Comparison of ENCODE assay signal across 17 cellular contexts in genomic region chr10:122854648-122855047, GRCh38. TPM values are rescaled to one million over a fixed set of nuclear protein-coding genes. Genes with fewer than 3 reads are reported as not detected.
DNase-seq lines count a peak whose midpoint lies in the region; ATAC-seq, FAIRE-seq and TF ChIP-seq lines count a peak whose summit lies in the region.
"Had no signal": no experiment of that assay in that cellular context is flagged by ENCODE, and none has a peak within 500 bp of the region (broad histone marks: within the 10 kb centered on the region; RNA-seq: fewer than 3 reads in every experiment).

No MANE protein-coding gene starts in this region.

- no peak for TF ChIP-seq CTCF in bronchial epithelial cell (IDR thresholded peaks at IDR 0.05; ENCODE audit: insufficient read depth, low read length, severe bottlenecking)

- no peaks in the 10 kb centered on the region for H3K9me3 Mint-ChIP-seq in stimulated activated naive B cell treated with anti-CD40 and anti-IgM and Interleukin-4, amounts not matched to agents 10 μg/mL and 1 μg/mL and 100 μg/mL, for 72 hours

- H3K4me1 ChIP-seq in BLaER1 (peaks cover 80% of the 10 kb centered on the region), mesodermal cell (ENCODE audit: control insufficient read depth, insufficient read depth, low read length, poor library complexity, severe bottlenecking) (peaks cover 36% of the 10 kb centered on the region)
- H3K4me1 ChIP-seq: Caco-2, psoas muscle, stomach had no signal

- H3K36me3 ChIP-seq in BLaER1 (no peaks in the 10 kb centered on the region), bronchial epithelial cell (ENCODE audit: control insufficient read depth, insufficient read depth, low read length) (no peaks in the 10 kb centered on the region), mesodermal cell (ENCODE audit: control insufficient read depth, insufficient read depth, low read length) (no peaks in the 10 kb centered on the region)

- H3K27me3 ChIP-seq in BLaER1 (no peaks in the 10 kb centered on the region), bronchial epithelial cell (ENCODE audit: control insufficient read depth, insufficient read depth, low read length) (no peaks in the 10 kb centered on the region)
- H3K27me3 ChIP-seq: stomach had no signal

- no peak overlapping the region for H3K9ac ChIP-seq in BLaER1

- H3K4me1 Mint-ChIP-seq in stimulated activated naive B cell treated with anti-CD40 and anti-IgM and Interleukin-4, amounts not matched to agents 10 μg/mL and 1 μg/mL and 100 μg/mL, for 72 hours = peaks cover 6 to 16% of the 10 kb centered on the region in 2 donors

- ATAC-seq in GM19395 (IDR thresholded peaks at IDR 0.05; ENCODE audit: unreplicated experiment) = no peak
- ATAC-seq in stimulated activated naive B cell treated with anti-CD40 and anti-IgM and Interleukin-4, amounts not matched to agents 10 μg/mL and 1 μg/mL and 100 μg/mL, for 72 hours (replicated peaks) = no peak
- ATAC-seq: psoas muscle had no signal

- DNase-seq in M059J (ENCODE audit: low read depth) (peak; percentile 91), bronchial epithelial cell (ENCODE audit: low read depth) (peak; percentile 86), NCI-H2029 (lab: John Stamatoyannopoulos, UW) (no peak), pons (ENCODE audit: low spot score) (no peak)
- no peak for DNase-seq in stimulated activated naive B cell treated with anti-CD40 and anti-IgM and Interleukin-4, amounts not matched to agents 10 μg/mL and 1 μg/mL and 100 μg/mL, for 72 hours
- DNase-seq: Caco-2; NCI-H524 treated with DMSO at 0.1 percent for 48 hours; psoas muscle; stimulated activated CD4-positive, alpha-beta T cell treated with anti-CD3 and anti-CD28 coated beads, Interleukin-4, amount 100 ng/mL, for 4 hours; stomach had no signal

- peak overlapping the region; percentile 48; the same call in 1 of the 2 replicates for H3K4me2 ChIP-seq in BLaER1

- 76 to 91% methylated on average over 3 to 4 of the region's 5 CpGs for WGBS in mesodermal cell (ENCODE audit: insufficient coverage in 2 of 2), 2 experiments

- peak overlapping the region; percentile 45; the same call in 1 of the 2 replicates for H3K27ac ChIP-seq in BLaER1
- peak overlapping the region; percentile 42 for H3K27ac ChIP-seq in mesodermal cell (ENCODE audit: low read depth, low read length, severe bottlenecking)
- H3K27ac ChIP-seq: psoas muscle, SK-N-MC, stomach had no signal

- peak; percentile 89 for FAIRE-seq in bronchial epithelial cell (lab: Jason Lieb, UNC)
- FAIRE-seq: GM12891 had no signal

- no peak overlapping the region for H3K27ac Mint-ChIP-seq in stimulated activated naive B cell treated with anti-CD40 and anti-IgM and Interleukin-4, amounts not matched to agents 10 μg/mL and 1 μg/mL and 100 μg/mL, for 72 hours

- H3K36me3 Mint-ChIP-seq in stimulated activated naive B cell treated with anti-CD40 and anti-IgM and Interleukin-4, amounts not matched to agents 10 μg/mL and 1 μg/mL and 100 μg/mL, for 72 hours = peaks cover 37 to 63% of the 10 kb centered on the region in 2 donors

- no peaks in the 10 kb centered on the region for H4K20me1 ChIP-seq in BLaER1

- H3K27me3 Mint-ChIP-seq in stimulated activated naive B cell treated with anti-CD40 and anti-IgM and Interleukin-4, amounts not matched to agents 10 μg/mL and 1 μg/mL and 100 μg/mL, for 72 hours = no peaks in the 10 kb centered on the region

- H3K4me3 Mint-ChIP-seq in stimulated activated naive B cell treated with anti-CD40 and anti-IgM and Interleukin-4, amounts not matched to agents 10 μg/mL and 1 μg/mL and 100 μg/mL, for 72 hours = no peak overlapping the region

- no peak overlapping the region for H3K4me3 ChIP-seq in BLaER1
- H3K4me3 ChIP-seq in bronchial epithelial cell (ENCODE audit: low read depth, low read length) = no peak overlapping the region
- no peak overlapping the region for H3K4me3 ChIP-seq in mesodermal cell (ENCODE audit: extremely low read depth, insufficient read depth, low read length, poor library complexity, severe bottlenecking)
- H3K4me3 ChIP-seq: psoas muscle, SK-N-MC, stomach had no signal

- H3K9me3 ChIP-seq in BLaER1 (peaks cover 41% of the 10 kb centered on the region), mesodermal cell (ENCODE audit: control insufficient read depth, low read length) (no peaks in the 10 kb centered on the region)
- H3K9me3 ChIP-seq: Caco-2, psoas muscle, stomach had no signal

RNA-seq across cellular contexts. Expression of gene CUZD1, which starts 9.0 kb away (rescaled TPM):
- total RNA-seq in M059J (2014; rRNA removed; shearing (Covaris generic)) = 0.02 and 0.05 TPM in 2 replicates
- total RNA-seq in bronchial epithelial cell = 0.51 and 0.79 TPM in 2 replicates
- polyA plus RNA-seq in mesodermal cell (2013, experiment 1 of 2) = 0.77 TPM
- polyA plus RNA-seq in mesodermal cell (2013, experiment 2 of 2) = 0.46 TPM

RNA-seq across cellular contexts. Expression of gene FAM24B, which starts 24.7 kb away (rescaled TPM):
- 0.39 and 2.2 TPM in 2 replicates for total RNA-seq in M059J (2014; rRNA removed; shearing (Covaris generic))
- total RNA-seq in bronchial epithelial cell = 7.9 and 11.1 TPM in 2 replicates
- polyA plus RNA-seq in mesodermal cell (2013, experiment 1 of 2) = 3.4 TPM
- 2.9 TPM for polyA plus RNA-seq in mesodermal cell (2013, experiment 2 of 2)

RNA-seq across cellular contexts. Expression of gene FAM24A, which starts 55.8 kb away (rescaled TPM):
- total RNA-seq in M059J (2014; rRNA removed; shearing (Covaris generic)) = not detected in 2 replicates
- total RNA-seq in bronchial epithelial cell = not detected in 2 replicates
- polyA plus RNA-seq in mesodermal cell (2013, experiment 1 of 2) = not detected
- not detected for polyA plus RNA-seq in mesodermal cell (2013, experiment 2 of 2)
- total RNA-seq: Caco-2, cardiac septum, psoas muscle, stomach had no signal
- polyA plus RNA-seq: esophagus, psoas muscle, stomach had no signal

Comparison
In these comparisons a context has a peak if more than half of its experiments do, and no peak if none do; other contexts are left out.
1. DNase-seq: peak in M059J (single experiment) and bronchial epithelial cell (single experiment); none in NCI-H2029 (single experiment), pons (single experiment) and stimulated activated naive B cell treated with anti-CD40 and anti-IgM and Interleukin-4, amounts not matched to agents 10 μg/mL and 1 μg/mL and 100 μg/mL, for 72 hours (single experiment).